ENCODE assay signal across 8 cellular contexts in the genomic region with DNA sequence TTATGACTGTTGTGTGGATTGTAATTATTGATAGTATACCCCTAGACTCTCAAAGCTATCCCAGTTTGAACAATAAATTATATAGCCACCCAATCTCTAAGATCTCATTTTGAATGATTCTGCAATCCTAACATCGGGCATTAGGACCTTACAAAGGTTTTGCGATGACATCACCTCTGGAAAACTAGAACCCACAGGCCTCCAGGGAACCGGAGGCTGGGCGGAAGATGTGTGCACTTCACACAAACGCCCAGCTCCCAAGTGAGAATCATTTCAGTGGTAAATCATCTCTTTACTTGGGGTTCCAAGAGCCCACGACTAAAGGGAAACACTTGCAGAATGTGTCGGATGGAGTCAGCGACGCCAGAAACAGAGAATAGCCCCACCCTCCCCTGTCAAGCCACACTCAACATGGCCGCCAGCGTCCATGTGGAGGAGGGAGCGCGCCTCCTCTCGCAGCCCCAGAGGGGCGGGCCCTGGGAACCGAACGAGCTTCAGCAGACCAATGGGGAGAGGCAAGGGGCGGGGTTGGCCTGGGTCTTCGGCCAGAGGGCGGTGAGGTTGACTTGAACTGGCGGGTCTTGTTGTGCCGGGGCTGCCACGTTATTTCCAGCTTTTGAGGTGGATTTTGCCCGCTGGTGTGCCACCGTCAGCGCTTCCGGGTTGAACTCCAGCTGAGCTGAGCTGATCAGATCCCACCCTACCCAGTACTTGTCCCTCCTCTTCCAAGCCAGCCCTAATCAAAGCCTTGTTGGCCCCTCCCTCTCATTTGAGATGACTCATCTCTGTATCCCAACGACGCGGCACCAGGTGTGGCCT. TPM values are rescaled to one million over a fixed set of nuclear protein-coding genes. Genes with fewer than 3 reads are reported as not detected.
A peak's percentile ranks its signal among the peaks of the same experiment; 100 is the strongest.
DNase-seq lines count a peak whose midpoint lies in the region; ATAC-seq and TF ChIP-seq lines count a peak whose summit lies in the region.

No MANE protein-coding gene starts in this region.

- peak overlapping the region; percentile 94 to 96 for H3K4me3 Mint-ChIP-seq in H9
- peak overlapping the region; percentile 96 to 97 (median 97) for H3K4me3 Mint-ChIP-seq in nephron

- H3K4ac ChIP-seq in H9 (ENCODE audit: low read depth, low read length) = no peak overlapping the region

- H3K27me3 ChIP-seq in H9 (ENCODE audit: insufficient read depth, low read length) = no peaks in the 10 kb centered on the region

- peaks cover 12% of the 10 kb centered on the region; the same call in 1 of the 2 replicates for H3K4me1 ChIP-seq in ES-I3 (ENCODE audit: insufficient read depth, low read length)
- no peaks in the 10 kb centered on the region for H3K4me1 ChIP-seq in H9 (ENCODE audit: insufficient read depth, low read length)

- no peak overlapping the region for H2BK12ac ChIP-seq in H9 (ENCODE audit: insufficient read length, low read depth, low read length)

- peak overlapping the region; percentile 99; the same call in 1 of the 2 replicates for H3K14ac ChIP-seq in H9 (ENCODE audit: insufficient read depth, low read length)

- peak overlapping the region; percentile 92 for H2BK120ac ChIP-seq in H9 (ENCODE audit: low read depth, low read length, poor library complexity, severe bottlenecking)

- no peak overlapping the region for H3K56ac ChIP-seq in H9 (ENCODE audit: insufficient read length, low read depth, low read length)

- peak overlapping the region; percentile 84 for H3K27ac ChIP-seq in H9 (ENCODE audit: insufficient read length, low read depth, low read length)

- peak overlapping the region; percentile 100 for H3K27ac Mint-ChIP-seq in H9
- H3K27ac Mint-ChIP-seq in nephron = peak overlapping the region; percentile 99 to 100 (median 99)

- H3K27me3 Mint-ChIP-seq in H9 (ENCODE audit: low read depth) (no peaks in the 10 kb centered on the region; the same call in 1 of the 2 replicates), nephron (ENCODE audit: low read depth) (no peaks in the 10 kb centered on the region)

- H2BK20ac ChIP-seq in H9 (ENCODE audit: low read depth, low read length, poor library complexity, severe bottlenecking) = no peak overlapping the region

- ATAC-seq in stimulated activated naive CD8-positive, alpha-beta T cell treated with anti-CD3 and anti-CD28 coated beads, Interleukin-15, Interleukin-2, amounts not matched to agents 100 U/mL and 50 U/mL, for 24 hours = peak; percentile 99

- TF ChIP-seq POLR2A in Raji (IDR thresholded peaks at IDR 0.05; ENCODE audit: insufficient read depth, low read depth, low read length) = peak; percentile 87

- H3K18ac ChIP-seq in H9 (ENCODE audit: insufficient read length, low read depth, low read length) = peak overlapping the region; percentile 98

- H3K79me1 ChIP-seq in H9 (ENCODE audit: insufficient read depth, low read depth, low read length, poor library complexity, severe bottlenecking) = no peaks in the 10 kb centered on the region

- H3K9ac ChIP-seq in ES-I3 (ENCODE audit: low read depth, low read length) (peak overlapping the region; percentile 97), H9 (ENCODE audit: extremely low read depth, insufficient read length, low read length) (peak overlapping the region; percentile 93)

- H3K23me2 ChIP-seq in H9 (ENCODE audit: insufficient read length, low read depth, low read length, poor library complexity, severe bottlenecking) = no peaks in the 10 kb centered on the region

- H3K4me2 ChIP-seq in H9 (ENCODE audit: insufficient read depth, insufficient read length, low read length) = peak overlapping the region; percentile 48

- H3K4me1 Mint-ChIP-seq in H9 (peaks cover 8 to 10% of the 10 kb centered on the region in 2 experiments), nephron (no peaks in the 10 kb centered on the region)

- H4K8ac ChIP-seq in H9 (replicated peaks; ENCODE audit: insufficient read length, low read depth, low read length) = no peak overlapping the region

- peak overlapping the region; percentile 62 for H2BK5ac ChIP-seq in H9 (ENCODE audit: insufficient read length, low read length)

- H2AFZ ChIP-seq in H9 (ENCODE audit: low read length) = peak overlapping the region; percentile 85

- H4K5ac ChIP-seq in H9 (ENCODE audit: insufficient read length, low read depth, low read length) = no peak overlapping the region

- WGBS in H9 (ENCODE audit: extremely low coverage, insufficient read length, low lambda C conversion rate) = no CpG with 5 or more reads among the region's 30 CpGs

- H3K36me3 ChIP-seq in ES-I3 (ENCODE audit: insufficient read depth, low read length) = no peaks in the 10 kb centered on the region

- H2AK5ac ChIP-seq in H9 (ENCODE audit: insufficient read length, low read length) = no peak overlapping the region

- no peaks in the 10 kb centered on the region for H4K20me1 ChIP-seq in H9 (ENCODE audit: control insufficient read depth, insufficient read depth, insufficient read length)

- H3K4me3 ChIP-seq in fibroblast of the aortic adventitia (ENCODE audit: low read depth, low read length) = peak overlapping the region; percentile 78

- no peak overlapping the region for H2BK15ac ChIP-seq in H9 (ENCODE audit: low read depth, low read length)

- H3K9me3 ChIP-seq in ES-I3 (ENCODE audit: control insufficient read depth, insufficient read depth, low read length) (no peaks in the 10 kb centered on the region), H9 (ENCODE audit: control insufficient read depth, low read depth, low read length) (no peaks in the 10 kb centered on the region)

- H3K36me3 Mint-ChIP-seq in H9 (ENCODE audit: insufficient read depth in 1 of 3, low read depth in 3 of 3) (peaks cover 2% of the 10 kb centered on the region in 3 experiments; a peak in 4 of 7 replicates), nephron (ENCODE audit: low read depth) (no peaks in the 10 kb centered on the region)

- TF ChIP-seq CTCF in H9 (conservative IDR thresholded peaks at IDR 0.05) (no peak), fibroblast of the aortic adventitia (IDR thresholded peaks at IDR 0.05; ENCODE audit: insufficient read depth, low read length) (no peak), nephron (IDR thresholded peaks at IDR 0.05; ENCODE audit: unreplicated experiment in 3 of 3) (no peak)

- H4K91ac ChIP-seq in H9 (ENCODE audit: insufficient read length, low read depth, low read length) = no peak overlapping the region

- no peaks in the 10 kb centered on the region for H3K79me2 ChIP-seq in H9 (ENCODE audit: insufficient read depth, low read length)

- H3K9me3 Mint-ChIP-seq in H9 (peaks cover 2 to 7% of the 10 kb centered on the region in 2 experiments; a peak in 4 of 5 replicates), nephron (no peaks in the 10 kb centered on the region)

- peak; percentile 99 for DNase-seq in H9
- peak; percentile 99 for DNase-seq in M059J (ENCODE audit: low read depth)
- DNase-seq in activated effector memory CD4-positive, alpha-beta T cell treated with anti-CD3 and anti-CD28 coated beads, Interleukin-2, amount 50 U/mL, for 16 hours = peak; percentile 99
- DNase-seq in fibroblast of the aortic adventitia (ENCODE audit: low read depth) = peak; percentile 96
- peak; percentile 98 for DNase-seq in stimulated activated naive CD8-positive, alpha-beta T cell treated with anti-CD3 and anti-CD28 coated beads, Interleukin-15, Interleukin-2, amounts not matched to agents 100 U/mL and 50 U/mL, for 24 hours

- peak overlapping the region; percentile 71 for H3T11ph ChIP-seq in H9 (ENCODE audit: low read length)

- no peak overlapping the region for H3K23ac ChIP-seq in H9 (ENCODE audit: insufficient read length, low read depth, low read length)

RNA-seq across cellular contexts. Expression of a gene that starts 8.4 kb away (rescaled TPM):
- total RNA-seq in H9 (2021) (35.7 and 36.4 TPM in 2 replicates), fibroblast of the aortic adventitia (ENCODE audit: low replicate concordance) (39.7 and 45.6 TPM in 2 replicates)
- total RNA-seq in M059J (2014; rRNA removed; shearing (Covaris generic)) = 57.7 and 88.5 TPM in 2 replicates

RNA-seq across cellular contexts. Expression of a gene that starts 18.4 kb away (rescaled TPM):
- total RNA-seq in H9 (2021) (72.8 and 74.4 TPM in 2 replicates), fibroblast of the aortic adventitia (ENCODE audit: low replicate concordance) (68.4 and 158 TPM in 2 replicates)
- 87.9 and 89.7 TPM in 2 replicates for total RNA-seq in M059J (2014; rRNA removed; shearing (Covaris generic))

Comparison
In these comparisons a context has a peak if more than half of its experiments do, and no peak if none do; other contexts are left out.
1. Peak in every context shown above with its lines: DNase-seq, ATAC-seq, H3K4me3 ChIP-seq and H3K27ac ChIP-seq.